In the genomic region with DNA sequence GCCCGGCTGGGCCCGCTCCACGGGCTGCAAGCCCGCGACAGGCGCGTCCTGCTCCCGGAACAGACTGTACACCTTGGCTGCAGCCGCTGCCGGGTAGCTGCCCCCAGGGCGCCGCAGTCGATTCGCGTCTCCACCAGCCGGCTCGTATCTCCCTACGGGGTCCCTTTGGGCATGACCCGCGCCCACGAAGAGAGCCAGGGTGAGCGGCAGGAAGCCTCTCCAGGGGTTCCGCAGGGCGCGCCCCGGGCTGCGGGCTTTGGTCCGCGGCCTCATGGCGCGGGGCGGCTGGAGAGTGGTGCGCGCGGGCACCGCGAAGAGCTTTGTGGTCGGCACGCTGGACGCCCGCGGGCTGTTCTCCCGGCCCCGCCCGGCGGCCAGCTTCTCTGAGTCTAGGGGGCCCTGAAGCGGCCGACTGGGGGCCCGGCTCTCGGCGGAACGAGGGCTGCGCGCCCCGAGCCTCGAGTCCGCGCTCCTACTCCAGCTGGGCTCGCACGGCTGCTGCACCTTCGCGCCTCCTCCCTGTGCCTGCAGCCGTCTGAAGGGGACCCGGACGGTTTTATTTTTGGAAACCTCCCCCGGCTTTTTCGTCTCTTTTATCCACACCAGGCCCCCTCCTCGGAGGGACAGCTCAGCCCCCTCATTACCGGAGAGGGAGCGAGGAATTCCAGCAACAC, we compare ENCODE assay signal across 8 cellular contexts. TPM values are rescaled to one million over a fixed set of nuclear protein-coding genes. Genes with fewer than 3 reads are reported as not detected.
DNase-seq lines count a peak whose midpoint lies in the region; ATAC-seq and TF ChIP-seq lines count a peak whose summit lies in the region.

A gene (minus strand): TSS at position 566 of the 674 bp plus-strand sequence. CDS start 293 bp downstream, at position 273.

- no peaks in the 10 kb centered on the region for H3K9me3 ChIP-seq in cardiac muscle cell (ENCODE audit: low read depth)

- H3K4me1 ChIP-seq in cardiac muscle cell (ENCODE audit: low read depth), result no peaks in the 10 kb centered on the region

- ATAC-seq in HG03159 (IDR thresholded peaks at IDR 0.05; ENCODE audit: unreplicated experiment) (no peak), GM18868 (IDR thresholded peaks at IDR 0.05; ENCODE audit: unreplicated experiment) (no peak), HG02610 (IDR thresholded peaks at IDR 0.05; ENCODE audit: unreplicated experiment) (no peak)

- CTCF ChIA-PET in AG04449 (lab: Yijun Ruan, JAX), result interaction anchor here (0.6 to 12.5 kb wide), 52 partner anchors 7 to 294 kb away, joined by 3 to 318 read pairs (median 4); a partner anchor contains a TSS

- DNase-seq in AG04449 (ENCODE audit: low read depth, low spot score) (no peak), HFFc6 (no peak), cardiac muscle cell (ENCODE audit: low read depth in 1 of 2, low spot score in 1 of 2) (peak; percentile 42 to 56), progenitor cell of endocrine pancreas (ENCODE audit: low spot score, unreplicated experiment) (peak; percentile 15)
- peak; percentile 69 for DNase-seq in activated effector memory CD4-positive, alpha-beta T cell treated with anti-CD3 and anti-CD28 coated beads, Interleukin-2, amount 50 U/mL, for 16 hours

- no peaks in the 10 kb centered on the region for H3K27me3 Mint-ChIP-seq in HFFc6 (ENCODE audit: insufficient read depth)
- peaks cover 61% of the 10 kb centered on the region for H3K27me3 Mint-ChIP-seq in progenitor cell of endocrine pancreas

- H3K27ac ChIP-seq in cardiac muscle cell, result no peak within 1 kb of the TSS

- peak within 1 kb of the TSS; percentile 87 for H3K4me3 Mint-ChIP-seq in HFFc6
- peak within 1 kb of the TSS; percentile 67 for H3K4me3 Mint-ChIP-seq in progenitor cell of endocrine pancreas (ENCODE audit: low read depth)

- H3K27ac Mint-ChIP-seq in HFFc6 (peak within 1 kb of the TSS; percentile 66), progenitor cell of endocrine pancreas (no peak within 1 kb of the TSS)

- H3K36me3 Mint-ChIP-seq in HFFc6 (ENCODE audit: low read depth) (peaks cover 5% of the 10 kb centered on the region; the same call in 1 of the 2 replicates), progenitor cell of endocrine pancreas (ENCODE audit: insufficient read depth) (no peaks in the 10 kb centered on the region)

- no peaks in the 10 kb centered on the region for H3K36me3 ChIP-seq in cardiac muscle cell

- TF ChIP-seq CTCF in AG04449 (IDR thresholded peaks at IDR 0.05; ENCODE audit: insufficient read depth, low read length, missing control alignments) (no peak), HFFc6 (IDR thresholded peaks at IDR 0.05) (no peak), cardiac muscle cell (IDR thresholded peaks at IDR 0.05; ENCODE audit: low read depth, low read length) (no peak), progenitor cell of endocrine pancreas (IDR thresholded peaks at IDR 0.05; ENCODE audit: unreplicated experiment) (no peak)

- POLR2A ChIA-PET in AG04449 (lab: Yijun Ruan, JAX), result interaction anchor here (0.5 to 1.9 kb wide), 5 partner anchors 9 to 151 kb away, joined by 3 to 9 read pairs (median 3); a partner anchor contains a TSS

- H3K4me1 Mint-ChIP-seq in HFFc6 (ENCODE audit: low read depth), result peaks cover 70% of the 10 kb centered on the region
- peaks cover 10% of the 10 kb centered on the region for H3K4me1 Mint-ChIP-seq in progenitor cell of endocrine pancreas (ENCODE audit: low read depth)

- no peaks in the 10 kb centered on the region for H3K9me3 Mint-ChIP-seq in HFFc6
- H3K9me3 Mint-ChIP-seq in progenitor cell of endocrine pancreas (ENCODE audit: low read depth), result no peaks in the 10 kb centered on the region

- H3K27me3 ChIP-seq in cardiac muscle cell, result peaks cover 33% of the 10 kb centered on the region

- peak within 1 kb of the TSS; percentile 67 for H3K4me3 ChIP-seq in AG04449 (ENCODE audit: low read depth, low read length)
- H3K4me3 ChIP-seq in cardiac muscle cell, result peak within 1 kb of the TSS; percentile 67

RNA-seq across cellular contexts. Expression of the gene that starts here (rescaled TPM):
- 100 to 1,000 TPM; 109 to 165 (median 120) TPM for total RNA-seq in HFFc6 (2021; fragmentation: NEBNext Ultra II Directional; extraction: Animal tissue kit (Norgen Biotek cat#: 25700))
- total RNA-seq in cardiac muscle cell (4.4 and 5.4 TPM in 2 replicates), progenitor cell of endocrine pancreas (0.47 and 0.79 TPM in 2 replicates)
- 1.5 and 2.0 TPM in 2 replicates for polyA plus RNA-seq in cardiac muscle cell

Comparison
In these comparisons a context has a peak if more than half of its experiments do, and no peak if none do; other contexts are left out.
1. RNA of the gene that starts here (total RNA-seq): 109 to 165 TPM in HFFc6; 4.4 to 5.4 TPM in cardiac muscle cell and 0.47 to 0.79 TPM in progenitor cell of endocrine pancreas; every median in the first group is over 10 times any median in the second.
2. Peak in DNase-seq in progenitor cell of endocrine pancreas; RNA of the gene not detected or under 1 TPM.
3. DNase-seq: peak in activated effector memory CD4-positive, alpha-beta T cell treated with anti-CD3 and anti-CD28 coated beads, Interleukin-2, amount 50 U/mL, for 16 hours (single experiment) and cardiac muscle cell (2 of 2); none in AG04449 (single experiment) and HFFc6 (single experiment).